3 cellular contexts compared by ENCODE assay signal in the genomic region with DNA sequence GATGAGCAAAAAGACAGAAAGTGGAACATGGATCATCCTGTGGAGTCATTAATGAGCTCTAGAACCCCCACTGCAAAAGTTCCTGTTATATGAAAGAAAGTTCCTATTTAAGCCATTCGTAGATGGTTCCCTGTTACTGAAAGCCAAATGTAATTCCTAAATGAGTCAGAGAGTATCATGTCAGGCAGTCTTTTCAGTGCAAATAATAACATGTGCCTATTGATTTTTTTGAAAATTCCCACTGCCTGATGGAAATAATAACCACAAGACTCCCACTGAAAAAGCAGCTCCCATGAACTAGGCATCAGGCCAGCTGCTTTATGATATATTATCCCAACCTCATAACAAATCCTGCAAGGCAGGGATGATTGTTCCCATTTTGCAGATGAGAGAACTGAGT.
TF ChIP-seq lines count a peak whose summit lies in the region.

No MANE protein-coding gene starts in this region.

TF ChIP-seq in SK-N-SH, 30 proteins besides CTCF, POLR2A, EP300 and RAD21 (continued from another document):
- TF ChIP-seq RFX5 (IDR thresholded peaks at IDR 0.05; ENCODE audit: low read length), result no peak

TF ChIP-seq in SK-N-SH treated with all-trans-retinoic acid at 6 μM for 48 hours, 23 proteins besides CTCF, POLR2A, EP300 and RAD21:
- TF ChIP-seq TOX (CRISPR knock-in tag; IDR thresholded peaks at IDR 0.05; ENCODE audit: borderline replicate concordance), result no peak
TF ChIP-seq in SK-N-SH treated with all-trans-retinoic acid at 6 μM for 48 hours: peak in this region for 0.

TF ChIP-seq in IMR-90, 13 proteins besides CTCF, POLR2A, EP300 and RAD21:
- TF ChIP-seq, protein P1, sequence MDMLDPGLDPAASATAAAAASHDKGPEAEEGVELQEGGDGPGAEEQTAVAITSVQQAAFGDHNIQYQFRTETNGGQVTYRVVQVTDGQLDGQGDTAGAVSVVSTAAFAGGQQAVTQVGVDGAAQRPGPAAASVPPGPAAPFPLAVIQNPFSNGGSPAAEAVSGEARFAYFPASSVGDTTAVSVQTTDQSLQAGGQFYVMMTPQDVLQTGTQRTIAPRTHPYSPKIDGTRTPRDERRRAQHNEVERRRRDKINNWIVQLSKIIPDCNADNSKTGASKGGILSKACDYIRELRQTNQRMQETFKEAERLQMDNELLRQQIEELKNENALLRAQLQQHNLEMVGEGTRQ (IDR thresholded peaks at IDR 0.05; ENCODE audit: low read depth, low read length), result no peak
- no peak for TF ChIP-seq NFE2L2 (IDR thresholded peaks at IDR 0.05; ENCODE audit: low read depth, low read length)
- no peak for TF ChIP-seq SMC3 (IDR thresholded peaks at IDR 0.05; ENCODE audit: low read depth, low read length)
- no peak for TF ChIP-seq CHD1 (IDR thresholded peaks at IDR 0.05; ENCODE audit: low read depth, low read length)
- no peak for TF ChIP-seq CEBPB (IDR thresholded peaks at IDR 0.05; ENCODE audit: low read depth, low read length)
- no peak for TF ChIP-seq MAFK (IDR thresholded peaks at IDR 0.05; ENCODE audit: low read depth, low read length)
- no peak for TF ChIP-seq RCOR1 (IDR thresholded peaks at IDR 0.05; ENCODE audit: insufficient replicate concordance, low read length)
- no peak for TF ChIP-seq BHLHE40 (IDR thresholded peaks at IDR 0.05; ENCODE audit: low read depth, low read length)
- TF ChIP-seq, protein P2, sequence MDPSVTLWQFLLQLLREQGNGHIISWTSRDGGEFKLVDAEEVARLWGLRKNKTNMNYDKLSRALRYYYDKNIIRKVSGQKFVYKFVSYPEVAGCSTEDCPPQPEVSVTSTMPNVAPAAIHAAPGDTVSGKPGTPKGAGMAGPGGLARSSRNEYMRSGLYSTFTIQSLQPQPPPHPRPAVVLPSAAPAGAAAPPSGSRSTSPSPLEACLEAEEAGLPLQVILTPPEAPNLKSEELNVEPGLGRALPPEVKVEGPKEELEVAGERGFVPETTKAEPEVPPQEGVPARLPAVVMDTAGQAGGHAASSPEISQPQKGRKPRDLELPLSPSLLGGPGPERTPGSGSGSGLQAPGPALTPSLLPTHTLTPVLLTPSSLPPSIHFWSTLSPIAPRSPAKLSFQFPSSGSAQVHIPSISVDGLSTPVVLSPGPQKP (IDR thresholded peaks at IDR 0.05; ENCODE audit: borderline replicate concordance, low read depth, low read length), result no peak
- no peak for TF ChIP-seq FOS (IDR thresholded peaks at IDR 0.05; ENCODE audit: low read depth, low read length)
- no peak for TF ChIP-seq MXI1 (IDR thresholded peaks at IDR 0.05; ENCODE audit: borderline replicate concordance, low read depth, low read length)
- TF ChIP-seq RFX5 (IDR thresholded peaks at IDR 0.05; ENCODE audit: low read depth, low read length), result no peak
- TF ChIP-seq MAZ (IDR thresholded peaks at IDR 0.05; ENCODE audit: borderline replicate concordance, low read depth, low read length), result no peak
